ENCODE assay signal across 8 cellular contexts in genomic region chr7:106346678-106347217, GRCh38.
DNase-seq lines count a peak whose midpoint lies in the region; ATAC-seq and TF ChIP-seq lines count a peak whose summit lies in the region.

No MANE protein-coding gene starts in this region.

- H4K20me1 ChIP-seq in PC-3 (ENCODE audit: low read length), result no peaks in the 10 kb centered on the region

- H2AFZ ChIP-seq in PC-3 (ENCODE audit: low read length), result no peak overlapping the region

- peaks cover 0 to 45% (median 13%) of the 10 kb centered on the region in 12 donors for H3K9me3 ChIP-seq in heart left ventricle
- H3K9me3 ChIP-seq in right atrium auricular region, result peaks cover 0 to 28% of the 10 kb centered on the region in 2 donors
- H3K9me3 ChIP-seq in PC-3 (ENCODE audit: low read length), result peaks cover 6% of the 10 kb centered on the region; the same call in 1 of the 2 replicates

- no peaks in the 10 kb centered on the region for H3K9me2 ChIP-seq in PC-3 (replicated peaks; ENCODE audit: low read length)

- H3K36me3 ChIP-seq in heart left ventricle (no peaks in the 10 kb centered on the region), right atrium auricular region (no peaks in the 10 kb centered on the region), PC-3 (ENCODE audit: low read depth, low read length) (no peaks in the 10 kb centered on the region)

- intact Hi-C loops in heart left ventricle (cut with DNase I), result no loop called here
- intact Hi-C loops in PC-3 (cut with micrococcal nuclease), result loop anchor here (1.0 to 5.0 kb wide), 6 partner anchors 16 to 371 kb away; no protein-coding TSS in a partner anchor

- TF ChIP-seq CTCF in heart left ventricle (IDR thresholded peaks at IDR 0.05) (no peak), right atrium auricular region (IDR thresholded peaks at IDR 0.05) (no peak), PC-3 (conservative IDR thresholded peaks at IDR 0.05; ENCODE audit: low read depth, low read length) (no peak), astrocyte of the cerebellum (IDR thresholded peaks at IDR 0.05; ENCODE audit: low read depth, low read length, missing control alignments) (no peak)

- H3K9ac ChIP-seq in PC-3 (ENCODE audit: low read length), result no peak overlapping the region

- no peaks in the 10 kb centered on the region for H3K27me3 ChIP-seq in heart left ventricle
- H3K27me3 ChIP-seq in right atrium auricular region, result no peaks in the 10 kb centered on the region
- no peaks in the 10 kb centered on the region for H3K27me3 ChIP-seq in PC-3 (ENCODE audit: low read length)

- TF ChIP-seq POLR2A in heart left ventricle (IDR thresholded peaks at IDR 0.05), result no peak

- POLR2A ChIA-PET in PC-3 (lab: Charles Lee; ENCODE audit: unreplicated experiment), result interaction anchor here (0.5 to 1.1 kb wide), 3 partner anchors 16 to 410 kb away, joined by 3 to 5 read pairs (median 3); partner anchors contain the start of gene NAMPT

- H3F3A ChIP-seq in PC-3 (ENCODE audit: low read length, unreplicated experiment), result no peaks in the 10 kb centered on the region

- ATAC-seq in heart left ventricle (peak; percentile 51 to 74 (median 66)), HG02943 (IDR thresholded peaks at IDR 0.05; ENCODE audit: low read depth, unreplicated experiment) (peak; percentile 97), PC-3 (peak; percentile 91)

- no TSS peak for BruUV-seq in PC-3 (replicated peaks; lab: Mats Ljungman, UMichigan)

- in situ Hi-C loops in astrocyte of the cerebellum (cut with HindIII; ENCODE audit: low sequenced_read_pairs), result no loop called here
- in situ Hi-C loops in ACHN (cut with HindIII; ENCODE audit: low pct_ligation_motif_present, low pct_unique_long_range_greater_than_20kb, low sequenced_read_pairs), result no loop called here

- peak overlapping the region; percentile 18 for H3K4me2 ChIP-seq in PC-3 (ENCODE audit: low read length)

- H3K4me1 ChIP-seq in heart left ventricle (peaks cover 0 to 39% (median 0%) of the 10 kb centered on the region in 12 donors), right atrium auricular region (no peaks in the 10 kb centered on the region), PC-3 (ENCODE audit: insufficient read depth, low read length) (peaks cover 28% of the 10 kb centered on the region)

- H3K27ac ChIP-seq in heart left ventricle (peak overlapping the region in 1 of 12 donors; percentile 92), right atrium auricular region (no peak overlapping the region), PC-3 (ENCODE audit: low read length) (peak overlapping the region; percentile 52)

- H3K4me3 ChIP-seq in heart left ventricle (no peak overlapping the region), right atrium auricular region (no peak overlapping the region), PC-3 (ENCODE audit: low read length) (no peak overlapping the region), astrocyte of the cerebellum (ENCODE audit: low read depth, low read length) (no peak overlapping the region)

- no peaks in the 10 kb centered on the region for H3K79me2 ChIP-seq in PC-3 (ENCODE audit: low read length)

- WGBS in heart left ventricle, 4 donors, result 73 to 90% (median 83%) methylated on average over 2 of the region's 2 CpGs

- CTCF ChIA-PET in PC-3 (lab: Charles Lee), result no interaction called here

- DNase-seq in heart left ventricle, result no peak
- no peak for DNase-seq in right atrium auricular region (ENCODE audit: low spot score)
- peak; percentile 98 for DNase-seq in PC-3
- peak; percentile 68 for DNase-seq in astrocyte of the cerebellum (ENCODE audit: low read depth)
- DNase-seq in non-pigmented ciliary epithelial cell (ENCODE audit: low read depth), result peak; percentile 94
- DNase-seq in NCI-H82 (lab: John Stamatoyannopoulos, UW), result no peak
- no peak for DNase-seq in ACHN

Comparison
In these comparisons a context has a peak if more than half of its experiments do, and no peak if none do; other contexts are left out.
1. DNase-seq: peak in PC-3 (single experiment), astrocyte of the cerebellum (single experiment) and non-pigmented ciliary epithelial cell (single experiment); none in heart left ventricle (0 of 5), right atrium auricular region (single experiment), NCI-H82 (single experiment) and ACHN (single experiment).
2. Peak in every context shown above with its lines, with median percentiles within 50 percentile points of each other: ATAC-seq.